Comparison of ENCODE assay signal across 25 cellular contexts in genomic region chr14:102882233-102882906, GRCh38. TPM values are rescaled to one million over a fixed set of nuclear protein-coding genes. Genes with fewer than 3 reads are reported as not detected.
DNase-seq lines count a peak whose midpoint lies in the region; ATAC-seq and TF ChIP-seq lines count a peak whose summit lies in the region.
"Had no signal": no experiment of that assay in that cellular context is flagged by ENCODE, and none has a peak within 500 bp of the region (broad histone marks: within the 10 kb centered on the region; RNA-seq: fewer than 3 reads in every experiment).

No MANE protein-coding gene starts in this region.

- H3K79me2 ChIP-seq in neural progenitor cell (ENCODE audit: low read depth) = no peaks in the 10 kb centered on the region

- peaks cover 7% of the 10 kb centered on the region for H3K36me3 Mint-ChIP-seq in neural progenitor cell

- no peak overlapping the region for H2AFZ ChIP-seq in neural progenitor cell (replicated peaks)

- no peaks in the 10 kb centered on the region for H3F3A ChIP-seq in neural progenitor cell (ENCODE audit: low read depth)

- no peaks in the 10 kb centered on the region for H3K27me3 ChIP-seq in BE2C
- no peaks in the 10 kb centered on the region for H3K27me3 ChIP-seq in SJCRH30
- H3K27me3 ChIP-seq in neural progenitor cell = no peaks in the 10 kb centered on the region
- H3K27me3 ChIP-seq: brain microvascular endothelial cell, sigmoid colon had no signal

- H3K27me3 Mint-ChIP-seq in neural progenitor cell (ENCODE audit: insufficient read depth, low read depth) = no peaks in the 10 kb centered on the region
- H3K27me3 Mint-ChIP-seq: naive thymus-derived CD8-positive, alpha-beta T cell had no signal

- H3K4me3 ChIP-seq in BE2C (ENCODE audit: low read depth, low read length) (no peak overlapping the region), SJCRH30 (no peak overlapping the region), neural progenitor cell (no peak overlapping the region)
- H3K4me3 ChIP-seq: coronary artery, sigmoid colon had no signal

- H3K27ac ChIP-seq in SJCRH30 (no peak overlapping the region), neural progenitor cell (no peak overlapping the region)
- H3K27ac ChIP-seq: 22Rv1, brain microvascular endothelial cell, coronary artery, sigmoid colon had no signal

- H3K36me3 ChIP-seq in BE2C (peaks cover 23% of the 10 kb centered on the region), SJCRH30 (no peaks in the 10 kb centered on the region), neural progenitor cell (no peaks in the 10 kb centered on the region)

- TF ChIP-seq CTCF in BE2C (IDR thresholded peaks at IDR 0.05; ENCODE audit: low read depth, low read length) = no peak
- no peak for TF ChIP-seq CTCF in neural progenitor cell (IDR thresholded peaks at IDR 0.05)

- no peak for TF ChIP-seq POLR2A in GM18505 (IDR thresholded peaks at IDR 0.05; ENCODE audit: borderline replicate concordance, extremely low read depth, insufficient read depth, insufficient read length)

- H3K27ac Mint-ChIP-seq in neural progenitor cell = peak overlapping the region; percentile 47

- H3K9me3 ChIP-seq in BE2C = no peaks in the 10 kb centered on the region
- H3K9me3 ChIP-seq in SJCRH30 (replicated peaks) = no peaks in the 10 kb centered on the region
- H3K9me3 ChIP-seq in neural progenitor cell (ENCODE audit: low read depth) = no peaks in the 10 kb centered on the region
- H3K9me3 ChIP-seq: sigmoid colon had no signal

- no peak overlapping the region for H3K9ac ChIP-seq in neural progenitor cell

- H3K4me2 ChIP-seq in neural progenitor cell = no peak overlapping the region

- ATAC-seq in GM18505 (IDR thresholded peaks at IDR 0.05; ENCODE audit: unreplicated experiment) = no peak
- ATAC-seq: naive thymus-derived CD8-positive, alpha-beta T cell had no signal

- no peaks in the 10 kb centered on the region for H3K9me3 Mint-ChIP-seq in neural progenitor cell
- H3K9me3 Mint-ChIP-seq: naive thymus-derived CD8-positive, alpha-beta T cell had no signal

- H3K4me1 ChIP-seq in BE2C (no peaks in the 10 kb centered on the region), SJCRH30 (peaks cover 5% of the 10 kb centered on the region; the same call in 1 of the 2 replicates), neural progenitor cell (no peaks in the 10 kb centered on the region)
- H3K4me1 ChIP-seq: sigmoid colon had no signal

- H3K4me3 Mint-ChIP-seq in neural progenitor cell = no peak overlapping the region
- H3K4me3 Mint-ChIP-seq: naive thymus-derived CD8-positive, alpha-beta T cell had no signal

- no peaks in the 10 kb centered on the region for H4K20me1 ChIP-seq in neural progenitor cell (ENCODE audit: low read depth)

- DNase-seq in DMS79 treated with DMSO at 0.1 percent for 48 hours (lab: John Stamatoyannopoulos, UW) (peak; percentile 53), DMS79 (lab: John Stamatoyannopoulos, UW) (no peak), BE2C (peak; percentile 35), SJCRH30 (peak; percentile 66 to 71), neural progenitor cell (ENCODE audit: low spot score) (no peak), DMS 273 treated with DMSO at 0.1 percent for 48 hours (lab: John Stamatoyannopoulos, UW) (no peak), nucleus accumbens (lab: John Stamatoyannopoulos, UW) (no peak)
- DNase-seq: activated CD8-positive, alpha-beta memory T cell treated with anti-CD3 and anti-CD28 coated beads, Interleukin-2, amount 50 U/mL, for 48 hours; AML-193; brain microvascular endothelial cell; Calu3; glutamatergic neuron; mesenchymal stem cell; naive thymus-derived CD8-positive, alpha-beta T cell; NCI-H1092 treated with DMSO at 0.1 percent for 48 hours; NCI-H2081 treated with DMSO at 0.1 percent for 48 hours; NCI-H510A; sigmoid colon; stimulated activated naive CD4-positive, alpha-beta T cell treated with Interleukin-2 at 50 U/mL for 16 hours; SW 1271; trophoblast cell had no signal

- no peaks in the 10 kb centered on the region for H3K4me1 Mint-ChIP-seq in neural progenitor cell
- H3K4me1 Mint-ChIP-seq: naive thymus-derived CD8-positive, alpha-beta T cell had no signal

RNA-seq across cellular contexts. Expression of gene AMN, which starts 40.1 kb away (rescaled TPM):
- 1.2 TPM for polyA plus RNA-seq in BE2C (2012; ENCODE audit: insufficient read depth, insufficient read length, low read depth)
- not detected in 2 replicates for total RNA-seq in SJCRH30 (2014; rRNA removed; shearing (Covaris generic))
- 0.28 TPM in 1 of 2 replicates, not detected in the other for total RNA-seq in neural progenitor cell (ENCODE audit: low replicate concordance)
- total RNA-seq: sigmoid colon had no signal
- polyA plus RNA-seq: fibroblast of lung had no signal

Comparison
In these comparisons a context has a peak if more than half of its experiments do, and no peak if none do; other contexts are left out.
1. DNase-seq: peak in DMS79 treated with DMSO at 0.1 percent for 48 hours (single experiment), BE2C (single experiment) and SJCRH30 (2 of 2); none in DMS79 (single experiment), neural progenitor cell (single experiment), DMS 273 treated with DMSO at 0.1 percent for 48 hours (single experiment) and nucleus accumbens (0 of 56).